Comparison of ENCODE assay signal across 20 cellular contexts in the genomic region with DNA sequence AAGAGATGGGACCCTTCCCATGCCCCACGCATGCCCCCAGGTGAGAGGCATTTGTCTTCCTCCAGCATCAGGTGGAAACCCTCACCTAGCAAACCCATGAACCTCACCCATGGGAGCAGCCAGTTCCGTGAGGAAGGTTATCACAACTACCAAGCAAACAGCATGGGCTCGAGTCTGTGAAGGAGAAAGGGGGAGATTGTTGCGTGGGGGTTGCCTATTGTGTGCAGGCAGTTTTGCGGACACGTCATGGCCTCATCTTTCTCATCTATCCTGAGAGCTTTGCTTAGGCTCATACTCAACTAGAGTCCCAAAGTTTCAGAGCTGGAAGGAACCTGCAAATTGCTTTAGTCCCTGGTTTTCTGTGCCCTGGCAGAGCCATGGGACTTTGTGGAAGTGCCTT.
A peak's percentile ranks its signal among the peaks of the same experiment; 100 is the strongest.
DNase-seq lines count a peak whose midpoint lies in the region; ATAC-seq and TF ChIP-seq lines count a peak whose summit lies in the region.
"Had no signal": no experiment of that assay in that cellular context is flagged by ENCODE, and none has a peak within 500 bp of the region (broad histone marks: within the 10 kb centered on the region; RNA-seq: fewer than 3 reads in every experiment).

No MANE protein-coding gene starts in this region.

- no peak overlapping the region for H3K4me2 ChIP-seq in PC-9
- H3K4me2 ChIP-seq: BLaER1 treated with 17β-estradiol and CSF1 and Interleukin-3, amounts not matched to agents 10 nM and 100 nM had no signal

- H3F3A ChIP-seq in PC-9 (ENCODE audit: insufficient read depth, low read depth), result peaks cover 18% of the 10 kb centered on the region

- no peak for TF ChIP-seq CTCF in PC-9 (conservative IDR thresholded peaks at IDR 0.05)
- no peak for TF ChIP-seq CTCF in lower lobe of right lung (IDR thresholded peaks at IDR 0.05)

- H3K4me3 ChIP-seq in PC-9 (no peak overlapping the region), stomach smooth muscle (ENCODE audit: low read length in 2 of 2) (no peak overlapping the region), lower lobe of right lung (no peak overlapping the region), HAP-1 (no peak overlapping the region), H7 (ENCODE audit: insufficient read depth, low read depth, low read length) (no peak overlapping the region)
- H3K4me3 ChIP-seq: BLaER1 treated with 17β-estradiol and CSF1 and Interleukin-3, amounts not matched to agents 10 nM and 100 nM; GM12878 had no signal

- DNase-seq in PC-9, result no peak
- peak; percentile 19 for DNase-seq in ecto neural progenitor cell (ENCODE audit: low spot score)
- DNase-seq in islet precursor cell, result peak; percentile 27
- DNase-seq in lower lobe of right lung, result no peak
- DNase-seq in HAP-1 (ENCODE audit: low spot score in 2 of 2), result no peak
- DNase-seq in H7, result no peak
- DNase-seq: CD4-positive, alpha-beta memory T cell; DND-41; HFFc6; NCI-H1092 treated with DMSO at 0.1 percent for 48 hours; NCI-H146; NCI-H2029; NCI-H2227 treated with DMSO at 0.1 percent for 48 hours; NCI-H510A; SHP77 treated with DMSO at 0.1 percent for 48 hours had no signal

- intact Hi-C loops in PC-9 (cut with micrococcal nuclease; ENCODE audit: unreplicated experiment) (no loop called here), lower lobe of right lung (cut with DNase I) (no loop called here)

- H3K4me1 ChIP-seq in PC-9 (replicated peaks; ENCODE audit: insufficient read depth) (peaks cover 17% of the 10 kb centered on the region), stomach smooth muscle (ENCODE audit: control insufficient read depth, insufficient read depth, low read length) (peaks cover 5% of the 10 kb centered on the region), lower lobe of right lung (no peaks in the 10 kb centered on the region), HAP-1 (no peaks in the 10 kb centered on the region)

- no TSS peak for BruUV-seq in PC-9 (replicated peaks; lab: Mats Ljungman, UMichigan)

- H3K79me2 ChIP-seq in PC-9 (ENCODE audit: low read depth), result no peaks in the 10 kb centered on the region

- 0 out of 2 replicates have a peak overlapping the region, but pooled peaks have one; percentile 67 for H3K27ac ChIP-seq in PC-9
- peak overlapping the region; percentile 49 for H3K27ac ChIP-seq in stomach smooth muscle (ENCODE audit: low read length)
- no peak overlapping the region for H3K27ac ChIP-seq in lower lobe of right lung
- H3K27ac ChIP-seq: BLaER1 treated with 17β-estradiol and CSF1 and Interleukin-3, amounts not matched to agents 10 nM and 100 nM; KMS-11; RWPE1 had no signal

- ATAC-seq in lower lobe of right lung, result no peak
- ATAC-seq: GM12878 had no signal

- H2AFZ ChIP-seq in PC-9, result no peak overlapping the region

- no peaks in the 10 kb centered on the region for H3K36me3 ChIP-seq in PC-9 (ENCODE audit: low read depth)
- H3K36me3 ChIP-seq in stomach smooth muscle (ENCODE audit: control insufficient read depth in 2 of 2, insufficient read depth in 2 of 2, low read length in 2 of 2), result peaks cover 38 to 44% of the 10 kb centered on the region in 2 donors
- no peaks in the 10 kb centered on the region for H3K36me3 ChIP-seq in lower lobe of right lung
- no peaks in the 10 kb centered on the region for H3K36me3 ChIP-seq in HAP-1 (replicated peaks)
- H3K36me3 ChIP-seq in H7 (replicated peaks; ENCODE audit: control insufficient read depth, insufficient read depth, low read length), result no peaks in the 10 kb centered on the region
- H3K36me3 ChIP-seq: BLaER1 treated with 17β-estradiol and CSF1 and Interleukin-3, amounts not matched to agents 10 nM and 100 nM had no signal

- POLR2A ChIA-PET in PC-9 (lab: Charles Lee; ENCODE audit: unreplicated experiment), result no interaction called here

- H3K9me3 ChIP-seq in PC-9 (ENCODE audit: insufficient read depth, low read depth) (no peaks in the 10 kb centered on the region; the same call in 1 of the 2 replicates), stomach smooth muscle (ENCODE audit: control insufficient read depth in 2 of 2, low read length in 2 of 2) (no peaks in the 10 kb centered on the region), lower lobe of right lung (no peaks in the 10 kb centered on the region), HAP-1 (no peaks in the 10 kb centered on the region)

- in situ Hi-C loops in HAP-1 (cut with MboI; ENCODE audit: low sequenced_read_pairs), result no loop called here

- no peaks in the 10 kb centered on the region for H4K20me1 ChIP-seq in PC-9 (ENCODE audit: insufficient read depth)
- H4K20me1 ChIP-seq: BLaER1 treated with 17β-estradiol and CSF1 and Interleukin-3, amounts not matched to agents 10 nM and 100 nM had no signal

- no peaks in the 10 kb centered on the region for H3K9me2 ChIP-seq in PC-9 (ENCODE audit: insufficient read depth)

- H3K27me3 ChIP-seq in PC-9 (ENCODE audit: insufficient read depth, low read depth), result no peaks in the 10 kb centered on the region
- no peaks in the 10 kb centered on the region for H3K27me3 ChIP-seq in stomach smooth muscle (ENCODE audit: control insufficient read depth in 1 of 2, insufficient read depth in 2 of 2, low read length in 2 of 2)
- H3K27me3 ChIP-seq in lower lobe of right lung (ENCODE audit: low read depth), result peaks cover 3% of the 10 kb centered on the region
- H3K27me3 ChIP-seq in HAP-1 (ENCODE audit: low read depth), result no peaks in the 10 kb centered on the region
- H3K27me3 ChIP-seq in H7 (ENCODE audit: control insufficient read depth, insufficient read depth, low read length), result no peaks in the 10 kb centered on the region

- H3K9ac ChIP-seq in stomach smooth muscle (ENCODE audit: low read length in 2 of 2), result no peak overlapping the region
- H3K9ac ChIP-seq: BLaER1 treated with 17β-estradiol and CSF1 and Interleukin-3, amounts not matched to agents 10 nM and 100 nM; KMS-11 had no signal

- CTCF ChIA-PET in PC-9 (lab: Charles Lee), result no interaction called here

Comparison
In these comparisons a context has a peak if more than half of its experiments do, and no peak if none do; other contexts are left out.
1. DNase-seq: peak in ecto neural progenitor cell (single experiment) and islet precursor cell (single experiment); none in PC-9 (0 of 2), lower lobe of right lung (single experiment), HAP-1 (0 of 2) and H7 (single experiment).